In the genomic region with DNA sequence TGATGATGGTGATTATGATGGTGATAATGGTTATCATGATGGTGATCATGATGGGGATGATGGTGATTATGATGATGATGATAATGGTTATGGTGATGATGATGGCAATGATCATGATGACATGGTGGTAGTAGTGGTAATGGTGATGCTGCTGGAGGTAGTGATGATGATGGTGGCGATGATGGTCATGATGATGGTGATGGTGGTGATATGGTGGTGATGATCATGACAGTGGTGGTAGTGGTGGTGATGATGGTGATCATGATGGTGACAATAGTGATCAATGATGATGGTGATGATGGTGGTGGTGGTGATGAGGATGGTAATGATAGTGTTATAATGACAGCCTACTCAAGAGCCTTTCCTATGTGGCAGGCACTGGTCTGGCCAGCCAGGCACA, we compare ENCODE assay signal across 20 cellular contexts.
"Had no signal": no experiment of that assay in that cellular context is flagged by ENCODE, and none has a peak within 500 bp of the region (broad histone marks: within the 10 kb centered on the region; RNA-seq: fewer than 3 reads in every experiment).

No MANE protein-coding gene starts in this region.

- H3K4me1 ChIP-seq: colonic mucosa, esophagus muscularis mucosa, foreskin keratinocyte, gastroesophageal sphincter, heart left ventricle, left lung, lower lobe of right lung had no signal

- H3K27ac ChIP-seq: colonic mucosa, esophagus muscularis mucosa, foreskin keratinocyte, gastroesophageal sphincter, heart left ventricle, hepatocyte, left lung, lower lobe of right lung had no signal

- H3K36me3 ChIP-seq: colonic mucosa, left lung, lower lobe of right lung had no signal

- H3K9me3 ChIP-seq: colonic mucosa, esophagus muscularis mucosa, gastroesophageal sphincter, heart left ventricle, left lung, lower lobe of right lung, mucosa of descending colon had no signal

- H3K4me3 ChIP-seq: colonic mucosa, esophagus muscularis mucosa, gastroesophageal sphincter, heart left ventricle, hepatocyte, left lung, lower lobe of right lung, mucosa of descending colon had no signal

- DNase-seq: colonic mucosa; cortex of kidney; effector CD4-positive, alpha-beta T cell; effector memory CD4-positive, alpha-beta T cell; foreskin keratinocyte; hypothalamus; left cardiac atrium; lower lobe of right lung; mesenchymal stem cell; naive B cell had no signal

- FAIRE-seq: endothelial cell of umbilical vein, frontal cortex, islet of Langerhans, keratinocyte had no signal
